In the genomic region with DNA sequence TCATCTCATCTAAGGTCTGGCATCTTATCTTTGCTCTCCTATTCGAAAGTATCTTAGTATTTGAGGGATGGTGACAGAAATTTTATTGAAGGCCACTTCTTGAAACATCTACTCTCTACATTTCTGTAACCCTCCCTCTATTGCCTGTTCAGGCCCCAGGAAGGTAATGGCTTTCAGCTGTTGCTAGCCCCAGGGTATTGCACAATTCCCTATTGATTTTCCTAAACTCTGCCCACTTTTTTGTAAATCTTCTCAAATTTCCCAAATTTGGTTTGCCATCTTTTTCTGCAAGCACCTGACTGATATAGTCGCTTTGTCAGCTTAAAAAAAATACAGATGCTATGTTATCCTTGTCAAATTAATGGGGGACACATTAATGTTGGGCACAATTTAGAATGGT, we compare ENCODE assay signal across 11 cellular contexts.
"Had no signal": no experiment of that assay in that cellular context is flagged by ENCODE, and none has a peak within 500 bp of the region (broad histone marks: within the 10 kb centered on the region; RNA-seq: fewer than 3 reads in every experiment).

No MANE protein-coding gene starts in this region.

- H3K36me3 ChIP-seq: heart left ventricle, neutrophil, sigmoid colon had no signal

- DNase-seq: effector memory CD4-positive, alpha-beta T cell; heart left ventricle; hippocampal formation; kidney glomerular epithelial cell; naive thymus-derived CD4-positive, alpha-beta T cell; psoas muscle; retina; sigmoid colon; stimulated activated naive CD4-positive, alpha-beta T cell treated with Interleukin-2 at 50 U/mL for 16 hours had no signal

- H3K9me3 ChIP-seq: heart left ventricle, neutrophil, psoas muscle, sigmoid colon had no signal

- H3K4me1 ChIP-seq: psoas muscle, sigmoid colon had no signal

- H3K4me3 ChIP-seq: heart left ventricle, psoas muscle, sigmoid colon, skin epidermis had no signal

- H3K27ac ChIP-seq: heart left ventricle, neutrophil, psoas muscle, sigmoid colon, skin epidermis had no signal

- H3K27me3 ChIP-seq: heart left ventricle, sigmoid colon had no signal
